Comparison of ENCODE assay signal across 13 cellular contexts in genomic region chr2:237629188-237629534, GRCh38. TPM values are rescaled to one million over a fixed set of nuclear protein-coding genes. Genes with fewer than 3 reads are reported as not detected.
A peak's percentile ranks its signal among the peaks of the same experiment; 100 is the strongest.
DNase-seq lines count a peak whose midpoint lies in the region; ATAC-seq and TF ChIP-seq lines count a peak whose summit lies in the region.
"Had no signal": no experiment of that assay in that cellular context is flagged by ENCODE, and none has a peak within 500 bp of the region (broad histone marks: within the 10 kb centered on the region; RNA-seq: fewer than 3 reads in every experiment).

No MANE protein-coding gene starts in this region.

- H4K91ac ChIP-seq in mesenchymal stem cell (ENCODE audit: low read length) (no peak overlapping the region), H9 (ENCODE audit: insufficient read length, low read depth, low read length) (no peak overlapping the region)

- peaks cover 28% of the 10 kb centered on the region for H3K27me3 Mint-ChIP-seq in activated T-helper 17 cell treated with anti-CD3 and anti-CD28 coated beads, Interleukin-2, amount 50 U/mL, for 72 hours
- peaks cover 41% of the 10 kb centered on the region for H3K27me3 Mint-ChIP-seq in H9 (ENCODE audit: low read depth)

- H3K27ac ChIP-seq in HUES6 (ENCODE audit: low read depth, low read length) (no peak overlapping the region), mesenchymal stem cell (ENCODE audit: low read length, poor library complexity, severe bottlenecking) (no peak overlapping the region), H9 (ENCODE audit: insufficient read length, low read depth, low read length) (no peak overlapping the region)

- no peaks in the 10 kb centered on the region for H3K9me3 Mint-ChIP-seq in activated T-helper 17 cell treated with anti-CD3 and anti-CD28 coated beads, Interleukin-2, amount 50 U/mL, for 72 hours
- H3K9me3 Mint-ChIP-seq in H9, result peaks cover under 1 to 4% of the 10 kb centered on the region in 2 experiments; a peak in 3 of 5 replicates
- H3K9me3 Mint-ChIP-seq: activated T-helper 2 cell treated with anti-CD3 and anti-CD28 coated beads, Interferon-gamma antibody, Interleukin-2, Interleukin-4, amounts not matched to agents 10 μg/mL and 5 μg/mL and 100 μg/mL, durations not matched to agents 14 hours and 24 hours and 36 hours had no signal

- H2BK5ac ChIP-seq in mesenchymal stem cell (ENCODE audit: low read depth, low read length, poor library complexity, severe bottlenecking) (no peak overlapping the region), H9 (ENCODE audit: insufficient read length, low read length) (no peak overlapping the region)

- H3K23me2 ChIP-seq in H9 (ENCODE audit: insufficient read length, low read depth, low read length, poor library complexity, severe bottlenecking), result peaks cover 3% of the 10 kb centered on the region

- no peak overlapping the region for H3K27ac Mint-ChIP-seq in activated T-helper 17 cell treated with anti-CD3 and anti-CD28 coated beads, Interleukin-2, amount 50 U/mL, for 72 hours
- no peak overlapping the region for H3K27ac Mint-ChIP-seq in H9
- H3K27ac Mint-ChIP-seq: activated CD8-positive, alpha-beta T cell treated with anti-CD3 and anti-CD28 coated beads, Interleukin-2, amount 10 ng/mL, durations not matched to agents 7 days and 5 days; activated T-helper 2 cell treated with anti-CD3 and anti-CD28 coated beads, Interferon-gamma antibody, Interleukin-2, Interleukin-4, amounts not matched to agents 10 μg/mL and 5 μg/mL and 100 μg/mL, durations not matched to agents 14 hours and 24 hours and 36 hours had no signal

- H2BK20ac ChIP-seq in H9 (ENCODE audit: low read depth, low read length, poor library complexity, severe bottlenecking), result no peak overlapping the region

- no peak overlapping the region for H4K5ac ChIP-seq in H9 (ENCODE audit: insufficient read length, low read depth, low read length)

- H3K14ac ChIP-seq in mesenchymal stem cell (ENCODE audit: low read length in 2 of 2), result no peak overlapping the region
- no peak overlapping the region for H3K14ac ChIP-seq in H9 (ENCODE audit: insufficient read depth, low read length)

- H3K23ac ChIP-seq in mesenchymal stem cell (ENCODE audit: low read length in 2 of 2) (no peak overlapping the region), H9 (ENCODE audit: insufficient read length, low read depth, low read length) (no peak overlapping the region)

- H3K18ac ChIP-seq in mesenchymal stem cell (ENCODE audit: low read depth in 1 of 2, low read length in 2 of 2) (no peak overlapping the region), H9 (ENCODE audit: insufficient read length, low read depth, low read length) (no peak overlapping the region)

- H2BK120ac ChIP-seq in mesenchymal stem cell (ENCODE audit: low read depth, low read length), result no peak overlapping the region
- no peak overlapping the region for H2BK120ac ChIP-seq in H9 (ENCODE audit: low read depth, low read length, poor library complexity, severe bottlenecking)

- H4K20me1 ChIP-seq in H9 (ENCODE audit: control insufficient read depth, insufficient read depth, insufficient read length), result no peaks in the 10 kb centered on the region

- H4K8ac ChIP-seq in mesenchymal stem cell (ENCODE audit: low read length) (no peak overlapping the region), H9 (replicated peaks; ENCODE audit: insufficient read length, low read depth, low read length) (no peak overlapping the region)

- H3K79me2 ChIP-seq in H9 (ENCODE audit: insufficient read depth, low read length), result peaks cover 2% of the 10 kb centered on the region; the same call in 1 of the 2 replicates

- H3K4me3 Mint-ChIP-seq in activated T-helper 17 cell treated with anti-CD3 and anti-CD28 coated beads, Interleukin-2, amount 50 U/mL, for 72 hours, result peak overlapping the region; percentile 75
- H3K4me3 Mint-ChIP-seq in H9, result peak overlapping the region in 1 of 2 experiments; percentile 38; a peak in 1 of 5 replicates
- H3K4me3 Mint-ChIP-seq: activated CD8-positive, alpha-beta T cell treated with anti-CD3 and anti-CD28 coated beads, Interleukin-2, amount 10 ng/mL, durations not matched to agents 7 days and 5 days had no signal

- H3K4me1 ChIP-seq in HUES6 (ENCODE audit: control insufficient read depth, insufficient read depth, low read length) (peaks cover 23% of the 10 kb centered on the region), mesenchymal stem cell (ENCODE audit: control insufficient read depth, insufficient read depth, low read depth, low read length) (peaks cover 32% of the 10 kb centered on the region), skeletal muscle satellite cell (ENCODE audit: control insufficient read depth, insufficient read depth, low read length) (peaks cover 56% of the 10 kb centered on the region), H9 (ENCODE audit: insufficient read depth, low read length) (peaks cover 4% of the 10 kb centered on the region; the same call in 1 of the 2 replicates)

- no peak overlapping the region for H3T11ph ChIP-seq in H9 (ENCODE audit: low read length)

- ATAC-seq in activated T-helper 17 cell treated with anti-CD3 and anti-CD28 coated beads, Interleukin-2, amount 50 U/mL, for 72 hours (replicated peaks), result no peak
- no peak for ATAC-seq in GM21423 (IDR thresholded peaks at IDR 0.05; ENCODE audit: unreplicated experiment)
- ATAC-seq: activated CD8-positive, alpha-beta T cell treated with anti-CD3 and anti-CD28 coated beads, Interleukin-2, amount 10 ng/mL, durations not matched to agents 7 days and 5 days had no signal

- H3K36me3 ChIP-seq in HUES6 (ENCODE audit: control insufficient read depth, insufficient read depth, low read length), result peaks cover 24% of the 10 kb centered on the region; the same call in 1 of the 2 replicates
- H3K36me3 ChIP-seq in mesenchymal stem cell (ENCODE audit: control insufficient read depth in 1 of 2, insufficient read depth in 2 of 2, low read depth in 1 of 2, low read length in 2 of 2), result peaks cover 26 to 29% of the 10 kb centered on the region in 2 experiments
- peaks cover 20% of the 10 kb centered on the region for H3K36me3 ChIP-seq in skeletal muscle satellite cell (ENCODE audit: insufficient read depth, low read length)

- H3K79me1 ChIP-seq in mesenchymal stem cell (replicated peaks; ENCODE audit: low read length, poor library complexity, severe bottlenecking) (peaks cover 38% of the 10 kb centered on the region), H9 (ENCODE audit: insufficient read depth, low read depth, low read length, poor library complexity, severe bottlenecking) (no peaks in the 10 kb centered on the region)

- H3K9ac ChIP-seq in HUES6 (ENCODE audit: low read length) (no peak overlapping the region), mesenchymal stem cell (ENCODE audit: low read length) (peak overlapping the region; percentile 95), skeletal muscle satellite cell (ENCODE audit: low read depth, low read length) (peak overlapping the region; percentile 88), H9 (ENCODE audit: extremely low read depth, insufficient read length, low read length) (no peak overlapping the region)

- no peak overlapping the region for H2AK5ac ChIP-seq in mesenchymal stem cell (ENCODE audit: low read length, severe bottlenecking)
- H2AK5ac ChIP-seq in H9 (ENCODE audit: insufficient read length, low read length), result no peak overlapping the region

- DNase-seq in mesenchymal stem cell, result peak; percentile 86
- DNase-seq in H9, result no peak
- DNase-seq in EL, result no peak
- DNase-seq: activated CD8-positive, alpha-beta T cell treated with anti-CD3 and anti-CD28 coated beads, Interleukin-2, amount 10 ng/mL, durations not matched to agents 7 days and 5 days; CD4-positive, CD25-positive, alpha-beta regulatory T cell; NCI-H1417 treated with DMSO at 0.1 percent for 48 hours; SW 1271 had no signal

- TF ChIP-seq CTCF in H9 (conservative IDR thresholded peaks at IDR 0.05), result no peak

- H3K9me3 ChIP-seq in HUES6 (ENCODE audit: control insufficient read depth, insufficient read depth, low read depth, low read length) (peaks cover 2% of the 10 kb centered on the region), mesenchymal stem cell (ENCODE audit: control insufficient read depth, low read length) (peaks cover 2% of the 10 kb centered on the region), skeletal muscle satellite cell (replicated peaks; ENCODE audit: low read length) (no peaks in the 10 kb centered on the region), H9 (ENCODE audit: control insufficient read depth, low read depth, low read length) (no peaks in the 10 kb centered on the region)
- H3K9me3 ChIP-seq: stomach had no signal

- H3K27me3 ChIP-seq in HUES6 (ENCODE audit: control insufficient read depth, insufficient read depth, low read length) (peaks cover 31% of the 10 kb centered on the region), mesenchymal stem cell (ENCODE audit: control insufficient read depth in 1 of 2, insufficient read depth in 1 of 2, low read length in 2 of 2) (no peaks in the 10 kb centered on the region), skeletal muscle satellite cell (ENCODE audit: control insufficient read depth, insufficient read depth, low read length) (no peaks in the 10 kb centered on the region), H9 (ENCODE audit: insufficient read depth, low read length) (peaks cover 3% of the 10 kb centered on the region; the same call in 1 of the 2 replicates)

- H3K4ac ChIP-seq in mesenchymal stem cell (ENCODE audit: low read depth in 1 of 2, low read length in 2 of 2), result no peak overlapping the region
- H3K4ac ChIP-seq in H9 (ENCODE audit: low read depth, low read length), result no peak overlapping the region

- H3K4me3 ChIP-seq in HUES6 (ENCODE audit: low read depth, low read length) (peak overlapping the region; percentile 64; the same call in 1 of the 2 replicates), mesenchymal stem cell (ENCODE audit: insufficient read depth in 1 of 2, low read depth in 1 of 2, low read length in 2 of 2) (peak overlapping the region in 1 of 2 experiments; percentile 97), skeletal muscle satellite cell (ENCODE audit: low read length) (peak overlapping the region; percentile 84)

- H3K4me1 Mint-ChIP-seq in activated T-helper 17 cell treated with anti-CD3 and anti-CD28 coated beads, Interleukin-2, amount 50 U/mL, for 72 hours, result no peaks in the 10 kb centered on the region
- H3K4me1 Mint-ChIP-seq in H9, result peaks cover 22 to 30% of the 10 kb centered on the region in 2 experiments

- H3K56ac ChIP-seq in H9 (ENCODE audit: insufficient read length, low read depth, low read length), result no peak overlapping the region

- H2AFZ ChIP-seq in mesenchymal stem cell (ENCODE audit: low read depth, low read length), result no peak overlapping the region
- no peak overlapping the region for H2AFZ ChIP-seq in H9 (ENCODE audit: low read length)

- WGBS in mesenchymal stem cell, result 86% methylated on average over 1 of the region's 1 CpG
- WGBS in H9 (ENCODE audit: extremely low coverage, insufficient read length, low lambda C conversion rate), result no CpG with 5 or more reads among the region's 1 CpG

- H2BK15ac ChIP-seq in mesenchymal stem cell (ENCODE audit: low read depth, poor library complexity, severe bottlenecking) (no peak overlapping the region), H9 (ENCODE audit: low read depth, low read length) (no peak overlapping the region)

- H3K36me3 Mint-ChIP-seq in activated T-helper 17 cell treated with anti-CD3 and anti-CD28 coated beads, Interleukin-2, amount 50 U/mL, for 72 hours (ENCODE audit: low read depth), result no peaks in the 10 kb centered on the region
- H3K36me3 Mint-ChIP-seq in H9 (ENCODE audit: insufficient read depth in 1 of 3, low read depth in 3 of 3), result peaks cover 9 to 14% (median 9%) of the 10 kb centered on the region in 3 experiments
- H3K36me3 Mint-ChIP-seq: CD4-positive, CD25-positive, alpha-beta regulatory T cell had no signal

- no peak overlapping the region for H3K4me2 ChIP-seq in mesenchymal stem cell (ENCODE audit: low read length, poor library complexity, severe bottlenecking)
- peak overlapping the region; percentile 92 for H3K4me2 ChIP-seq in skeletal muscle satellite cell (ENCODE audit: low read length)
- no peak overlapping the region for H3K4me2 ChIP-seq in H9 (ENCODE audit: insufficient read depth, insufficient read length, low read length)

- no peak overlapping the region for H2BK12ac ChIP-seq in mesenchymal stem cell (ENCODE audit: low read length in 2 of 2)
- no peak overlapping the region for H2BK12ac ChIP-seq in H9 (ENCODE audit: insufficient read length, low read depth, low read length)

RNA-seq across cellular contexts. Expression of gene LRRFIP1, which starts 1.8 kb away (rescaled TPM):
- total RNA-seq in activated T-helper 17 cell treated with anti-CD3 and anti-CD28 coated beads, Interleukin-2, amount 50 U/mL, for 72 hours, result 100 to 1,000 TPM; 271 to 319 TPM
- 111 TPM for polyA plus RNA-seq in mesenchymal stem cell (2013, experiment 1 of 2)
- 106 TPM for polyA plus RNA-seq in mesenchymal stem cell (2013, experiment 2 of 2)
- total RNA-seq in skeletal muscle satellite cell (2012; rRNA removed), result 41.6 and 46.3 TPM in 2 replicates
- 37.1 and 38.5 TPM in 2 replicates for total RNA-seq in H9 (2021)

RNA-seq across cellular contexts. Expression of gene RAB17, which starts 38.6 kb away (rescaled TPM):
- 1 to 10 TPM in 1 of 2 donors, under 1 TPM in 1; 0.43 to 2.5 TPM for total RNA-seq in activated T-helper 17 cell treated with anti-CD3 and anti-CD28 coated beads, Interleukin-2, amount 50 U/mL, for 72 hours
- 0.11 TPM for polyA plus RNA-seq in mesenchymal stem cell (2013, experiment 1 of 2)
- polyA plus RNA-seq in mesenchymal stem cell (2013, experiment 2 of 2), result 0.11 TPM
- 0.22 and 0.25 TPM in 2 replicates for total RNA-seq in skeletal muscle satellite cell (2012; rRNA removed)
- 25.9 and 31.9 TPM in 2 replicates for total RNA-seq in H9 (2021)
- total RNA-seq: CD4-positive, CD25-positive, alpha-beta regulatory T cell had no signal
- polyA plus RNA-seq: CD4-positive, CD25-positive, alpha-beta regulatory T cell had no signal

Comparison
In these comparisons a context has a peak if more than half of its experiments do, and no peak if none do; other contexts are left out.
1. H3K9ac ChIP-seq: peak in mesenchymal stem cell (single experiment) and skeletal muscle satellite cell (single experiment); none in HUES6 (single experiment) and H9 (single experiment).